Comparison of ENCODE assay signal across 8 cellular contexts in genomic region chr17:35731239-35731931, GRCh38. TPM values are rescaled to one million over a fixed set of nuclear protein-coding genes. Genes with fewer than 3 reads are reported as not detected.
DNase-seq lines count a peak whose midpoint lies in the region; ATAC-seq and TF ChIP-seq lines count a peak whose summit lies in the region.

TSS of gene RASL10B (plus strand) at chr17:35731639. CDS start at chr17:35735185, 3,546 bp downstream.

- no peaks in the 10 kb centered on the region; the same call in 1 of the 2 replicates for H3K36me3 ChIP-seq in RWPE2 (ENCODE audit: low read depth)
- H3K36me3 ChIP-seq in left ventricle myocardium inferior: no peaks in the 10 kb centered on the region
- no peaks in the 10 kb centered on the region for H3K36me3 ChIP-seq in aorta (ENCODE audit: control insufficient read depth in 1 of 2, insufficient read depth in 2 of 2, low read length in 1 of 2)

- no peaks in the 10 kb centered on the region for H3K9me3 ChIP-seq in RWPE2 (ENCODE audit: severe bottlenecking)
- H3K9me3 ChIP-seq in left ventricle myocardium inferior (replicated peaks): no peaks in the 10 kb centered on the region
- no peaks in the 10 kb centered on the region for H3K9me3 ChIP-seq in aorta (ENCODE audit: control insufficient read depth, low read length)

- H3K27ac ChIP-seq in RWPE2 (ENCODE audit: poor library complexity, severe bottlenecking): no peak within 1 kb of the TSS
- H3K27ac ChIP-seq in left ventricle myocardium inferior (replicated peaks): peak within 1 kb of the TSS; percentile 35
- no peak within 1 kb of the TSS for H3K27ac ChIP-seq in aorta (ENCODE audit: low read depth in 1 of 2, low read length in 2 of 2)

- WGBS in aorta, 2 donors: 2 to 6% methylated on average over 19 to 46 of the region's 46 CpGs

- H3K4me3 ChIP-seq in RWPE2 (ENCODE audit: severe bottlenecking) (peak within 1 kb of the TSS; percentile 50), left ventricle myocardium inferior (peak within 1 kb of the TSS; percentile 77), aorta (ENCODE audit: low read length in 2 of 2) (peak within 1 kb of the TSS; percentile 81 to 92)

- H3K4me1 ChIP-seq in RWPE2 (ENCODE audit: insufficient read depth, poor library complexity, severe bottlenecking) (no peaks in the 10 kb centered on the region), left ventricle myocardium inferior (peaks cover 32% of the 10 kb centered on the region), aorta (ENCODE audit: control insufficient read depth in 1 of 2, insufficient read depth in 2 of 2, low read length in 2 of 2) (no peaks in the 10 kb centered on the region)

- intact Hi-C loops in left ventricle myocardium inferior (cut with micrococcal nuclease) (no loop called here), posterior cingulate gyrus (cut with DNase I) (no loop called here), aorta (cut with DNase I) (loop anchor here in 1 of 2 donors (5.0 kb wide), 1 partner anchor 59 kb away; no protein-coding TSS in a partner anchor)

- H3K27me3 ChIP-seq in RWPE2 (ENCODE audit: insufficient read depth, poor library complexity, severe bottlenecking) (no peaks in the 10 kb centered on the region), left ventricle myocardium inferior (ENCODE audit: low read depth) (no peaks in the 10 kb centered on the region), aorta (ENCODE audit: control insufficient read depth in 1 of 2, insufficient read depth in 2 of 2, low read length in 1 of 2) (no peaks in the 10 kb centered on the region)

- ATAC-seq in RWPE2 (ENCODE audit: low read depth) (peak; percentile 79), aorta (ENCODE audit: low FRiP score) (peak; percentile 65), GM21381 (IDR thresholded peaks at IDR 0.05; ENCODE audit: unreplicated experiment) (no peak)

- DNase-seq in NCI-H146 (lab: John Stamatoyannopoulos, UW) (peak; percentile 67), NCI-H146 treated with DMSO at 0.1 percent for 48 hours (lab: John Stamatoyannopoulos, UW; ENCODE audit: unreplicated experiment) (no peak), RWPE2 (ENCODE audit: low spot score) (no peak), amniotic epithelial cell (ENCODE audit: low read depth) (peak; percentile 41), left ventricle myocardium inferior (peak; percentile 60), posterior cingulate gyrus (peak; percentile 62 to 97 (median 74)), aorta (peak; percentile 65 to 87)

- TF ChIP-seq CTCF in RWPE2 (IDR thresholded peaks at IDR 0.05; ENCODE audit: poor library complexity, severe bottlenecking) (no peak), left ventricle myocardium inferior (IDR thresholded peaks at IDR 0.05; ENCODE audit: borderline replicate concordance) (no peak)

RNA-seq across cellular contexts. Expression of gene RASL10B, which starts in this region (rescaled TPM):
- total RNA-seq in left ventricle myocardium inferior: 18.4 TPM
- 1 to 10 TPM; 1.3 to 3.5 TPM for total RNA-seq in aorta
- 1 to 10 TPM in 1 of 2 donors, under 1 TPM in 1; 0.31 to 1.3 TPM for polyA plus RNA-seq in aorta

Comparison
In these comparisons a context has a peak if more than half of its experiments do, and no peak if none do; other contexts are left out.
1. DNase-seq: peak in NCI-H146 (single experiment), amniotic epithelial cell (single experiment), left ventricle myocardium inferior (single experiment), posterior cingulate gyrus (10 of 10) and aorta (2 of 2); none in NCI-H146 treated with DMSO at 0.1 percent for 48 hours (single experiment) and RWPE2 (single experiment).
2. Peak in every context shown above with its lines, with median percentiles within 50 percentile points of each other: H3K4me3 ChIP-seq.